ENCODE assay signal across 1 cellular context in the genomic region with DNA sequence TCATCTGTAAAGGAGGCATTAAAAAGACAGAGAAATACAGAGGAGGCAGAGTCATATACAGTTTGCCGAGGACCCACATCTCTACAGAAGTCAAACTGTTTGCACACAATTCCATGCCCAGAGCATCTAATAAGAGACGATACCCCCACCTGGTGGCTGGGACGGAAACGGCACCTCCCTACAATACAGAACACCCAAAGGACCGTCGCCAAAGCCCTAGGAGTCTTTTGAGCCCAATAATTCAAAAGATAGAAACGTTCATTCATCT.
TF ChIP-seq lines count a peak whose summit lies in the region.

No MANE protein-coding gene starts in this region.

TF ChIP-seq in GM23338, 12 proteins besides CTCF, POLR2A, EP300 and RAD21:
- TF ChIP-seq CREB1 (CRISPR knock-in tag; IDR thresholded peaks at IDR 0.05; ENCODE audit: low read depth), result no peak
- no peak for TF ChIP-seq EZH2phosphoT487 (IDR thresholded peaks at IDR 0.05; ENCODE audit: unreplicated experiment)
- no peak for TF ChIP-seq NANOG (IDR thresholded peaks at IDR 0.05; ENCODE audit: borderline replicate concordance)
- no peak for TF ChIP-seq ZNF331 (CRISPR knock-in tag; IDR thresholded peaks at IDR 0.05; ENCODE audit: low read depth)
- TF ChIP-seq, protein P1, sequence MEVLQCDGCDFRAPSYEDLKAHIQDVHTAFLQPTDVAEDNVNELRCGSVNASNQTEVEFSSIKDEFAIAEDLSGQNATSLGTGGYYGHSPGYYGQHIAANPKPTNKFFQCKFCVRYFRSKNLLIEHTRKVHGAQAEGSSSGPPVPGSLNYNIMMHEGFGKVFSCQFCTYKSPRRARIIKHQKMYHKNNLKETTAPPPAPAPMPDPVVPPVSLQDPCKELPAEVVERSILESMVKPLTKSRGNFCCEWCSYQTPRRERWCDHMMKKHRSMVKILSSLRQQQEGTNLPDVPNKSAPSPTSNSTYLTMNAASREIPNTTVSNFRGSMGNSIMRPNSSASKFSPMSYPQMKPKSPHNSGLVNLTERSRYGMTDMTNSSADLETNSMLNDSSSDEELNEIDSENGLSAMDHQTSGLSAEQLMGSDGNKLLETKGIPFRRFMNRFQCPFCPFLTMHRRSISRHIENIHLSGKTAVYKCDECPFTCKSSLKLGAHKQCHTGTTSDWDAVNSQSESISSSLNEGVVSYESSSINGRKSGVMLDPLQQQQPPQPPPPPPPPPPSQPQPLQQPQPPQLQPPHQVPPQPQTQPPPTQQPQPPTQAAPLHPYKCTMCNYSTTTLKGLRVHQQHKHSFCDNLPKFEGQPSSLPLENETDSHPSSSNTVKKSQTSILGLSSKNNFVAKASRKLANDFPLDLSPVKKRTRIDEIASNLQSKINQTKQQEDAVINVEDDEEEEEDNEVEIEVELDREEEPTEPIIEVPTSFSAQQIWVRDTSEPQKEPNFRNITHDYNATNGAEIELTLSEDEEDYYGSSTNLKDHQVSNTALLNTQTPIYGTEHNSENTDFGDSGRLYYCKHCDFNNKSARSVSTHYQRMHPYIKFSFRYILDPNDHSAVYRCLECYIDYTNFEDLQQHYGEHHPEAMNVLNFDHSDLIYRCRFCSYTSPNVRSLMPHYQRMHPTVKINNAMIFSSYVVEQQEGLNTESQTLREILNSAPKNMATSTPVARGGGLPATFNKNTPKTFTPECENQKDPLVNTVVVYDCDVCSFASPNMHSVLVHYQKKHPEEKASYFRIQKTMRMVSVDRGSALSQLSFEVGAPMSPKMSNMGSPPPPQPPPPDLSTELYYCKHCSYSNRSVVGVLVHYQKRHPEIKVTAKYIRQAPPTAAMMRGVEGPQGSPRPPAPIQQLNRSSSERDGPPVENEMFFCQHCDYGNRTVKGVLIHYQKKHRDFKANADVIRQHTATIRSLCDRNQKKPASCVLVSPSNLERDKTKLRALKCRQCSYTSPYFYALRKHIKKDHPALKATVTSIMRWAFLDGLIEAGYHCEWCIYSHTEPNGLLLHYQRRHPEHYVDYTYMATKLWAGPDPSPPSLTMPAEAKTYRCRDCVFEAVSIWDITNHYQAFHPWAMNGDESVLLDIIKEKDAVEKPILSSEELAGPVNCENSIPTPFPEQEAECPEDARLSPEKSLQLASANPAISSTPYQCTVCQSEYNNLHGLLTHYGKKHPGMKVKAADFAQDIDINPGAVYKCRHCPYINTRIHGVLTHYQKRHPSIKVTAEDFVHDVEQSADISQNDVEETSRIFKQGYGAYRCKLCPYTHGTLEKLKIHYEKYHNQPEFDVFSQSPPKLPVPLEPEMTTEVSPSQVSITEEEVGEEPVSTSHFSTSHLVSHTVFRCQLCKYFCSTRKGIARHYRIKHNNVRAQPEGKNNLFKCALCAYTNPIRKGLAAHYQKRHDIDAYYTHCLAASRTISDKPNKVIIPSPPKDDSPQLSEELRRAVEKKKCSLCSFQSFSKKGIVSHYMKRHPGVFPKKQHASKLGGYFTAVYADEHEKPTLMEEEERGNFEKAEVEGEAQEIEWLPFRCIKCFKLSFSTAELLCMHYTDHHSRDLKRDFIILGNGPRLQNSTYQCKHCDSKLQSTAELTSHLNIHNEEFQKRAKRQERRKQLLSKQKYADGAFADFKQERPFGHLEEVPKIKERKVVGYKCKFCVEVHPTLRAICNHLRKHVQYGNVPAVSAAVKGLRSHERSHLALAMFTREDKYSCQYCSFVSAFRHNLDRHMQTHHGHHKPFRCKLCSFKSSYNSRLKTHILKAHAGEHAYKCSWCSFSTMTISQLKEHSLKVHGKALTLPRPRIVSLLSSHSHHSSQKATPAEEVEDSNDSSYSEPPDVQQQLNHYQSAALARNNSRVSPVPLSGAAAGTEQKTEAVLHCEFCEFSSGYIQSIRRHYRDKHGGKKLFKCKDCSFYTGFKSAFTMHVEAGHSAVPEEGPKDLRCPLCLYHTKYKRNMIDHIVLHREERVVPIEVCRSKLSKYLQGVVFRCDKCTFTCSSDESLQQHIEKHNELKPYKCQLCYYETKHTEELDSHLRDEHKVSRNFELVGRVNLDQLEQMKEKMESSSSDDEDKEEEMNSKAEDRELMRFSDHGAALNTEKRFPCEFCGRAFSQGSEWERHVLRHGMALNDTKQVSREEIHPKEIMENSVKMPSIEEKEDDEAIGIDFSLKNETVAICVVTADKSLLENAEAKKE (CRISPR knock-in tag; IDR thresholded peaks at IDR 0.05), result no peak
- TF ChIP-seq, protein P2, sequence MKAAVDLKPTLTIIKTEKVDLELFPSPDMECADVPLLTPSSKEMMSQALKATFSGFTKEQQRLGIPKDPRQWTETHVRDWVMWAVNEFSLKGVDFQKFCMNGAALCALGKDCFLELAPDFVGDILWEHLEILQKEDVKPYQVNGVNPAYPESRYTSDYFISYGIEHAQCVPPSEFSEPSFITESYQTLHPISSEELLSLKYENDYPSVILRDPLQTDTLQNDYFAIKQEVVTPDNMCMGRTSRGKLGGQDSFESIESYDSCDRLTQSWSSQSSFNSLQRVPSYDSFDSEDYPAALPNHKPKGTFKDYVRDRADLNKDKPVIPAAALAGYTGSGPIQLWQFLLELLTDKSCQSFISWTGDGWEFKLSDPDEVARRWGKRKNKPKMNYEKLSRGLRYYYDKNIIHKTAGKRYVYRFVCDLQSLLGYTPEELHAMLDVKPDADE (IDR thresholded peaks at IDR 0.05), result no peak
- TF ChIP-seq POLR2AphosphoS5 (IDR thresholded peaks at IDR 0.05; ENCODE audit: low read depth), result no peak; the same call in 1 of the 2 replicates
- no peak for TF ChIP-seq EZH2 (IDR thresholded peaks at IDR 0.05; ENCODE audit: low read depth, unreplicated experiment)
- no peak for TF ChIP-seq JUNB (IDR thresholded peaks at IDR 0.05; ENCODE audit: unreplicated experiment)
- no peak; the same call in 1 of the 2 replicates for TF ChIP-seq ZNF114 (CRISPR knock-in tag; IDR thresholded peaks at IDR 0.05)
- no peak for TF ChIP-seq STAT1 (IDR thresholded peaks at IDR 0.05; ENCODE audit: unreplicated experiment)
- TF ChIP-seq, protein P3, sequence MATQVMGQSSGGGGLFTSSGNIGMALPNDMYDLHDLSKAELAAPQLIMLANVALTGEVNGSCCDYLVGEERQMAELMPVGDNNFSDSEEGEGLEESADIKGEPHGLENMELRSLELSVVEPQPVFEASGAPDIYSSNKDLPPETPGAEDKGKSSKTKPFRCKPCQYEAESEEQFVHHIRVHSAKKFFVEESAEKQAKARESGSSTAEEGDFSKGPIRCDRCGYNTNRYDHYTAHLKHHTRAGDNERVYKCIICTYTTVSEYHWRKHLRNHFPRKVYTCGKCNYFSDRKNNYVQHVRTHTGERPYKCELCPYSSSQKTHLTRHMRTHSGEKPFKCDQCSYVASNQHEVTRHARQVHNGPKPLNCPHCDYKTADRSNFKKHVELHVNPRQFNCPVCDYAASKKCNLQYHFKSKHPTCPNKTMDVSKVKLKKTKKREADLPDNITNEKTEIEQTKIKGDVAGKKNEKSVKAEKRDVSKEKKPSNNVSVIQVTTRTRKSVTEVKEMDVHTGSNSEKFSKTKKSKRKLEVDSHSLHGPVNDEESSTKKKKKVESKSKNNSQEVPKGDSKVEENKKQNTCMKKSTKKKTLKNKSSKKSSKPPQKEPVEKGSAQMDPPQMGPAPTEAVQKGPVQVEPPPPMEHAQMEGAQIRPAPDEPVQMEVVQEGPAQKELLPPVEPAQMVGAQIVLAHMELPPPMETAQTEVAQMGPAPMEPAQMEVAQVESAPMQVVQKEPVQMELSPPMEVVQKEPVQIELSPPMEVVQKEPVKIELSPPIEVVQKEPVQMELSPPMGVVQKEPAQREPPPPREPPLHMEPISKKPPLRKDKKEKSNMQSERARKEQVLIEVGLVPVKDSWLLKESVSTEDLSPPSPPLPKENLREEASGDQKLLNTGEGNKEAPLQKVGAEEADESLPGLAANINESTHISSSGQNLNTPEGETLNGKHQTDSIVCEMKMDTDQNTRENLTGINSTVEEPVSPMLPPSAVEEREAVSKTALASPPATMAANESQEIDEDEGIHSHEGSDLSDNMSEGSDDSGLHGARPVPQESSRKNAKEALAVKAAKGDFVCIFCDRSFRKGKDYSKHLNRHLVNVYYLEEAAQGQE (IDR thresholded peaks at IDR 0.05; ENCODE audit: unreplicated experiment), result no peak
